ENCODE assay signal across 23 cellular contexts in the genomic region with DNA sequence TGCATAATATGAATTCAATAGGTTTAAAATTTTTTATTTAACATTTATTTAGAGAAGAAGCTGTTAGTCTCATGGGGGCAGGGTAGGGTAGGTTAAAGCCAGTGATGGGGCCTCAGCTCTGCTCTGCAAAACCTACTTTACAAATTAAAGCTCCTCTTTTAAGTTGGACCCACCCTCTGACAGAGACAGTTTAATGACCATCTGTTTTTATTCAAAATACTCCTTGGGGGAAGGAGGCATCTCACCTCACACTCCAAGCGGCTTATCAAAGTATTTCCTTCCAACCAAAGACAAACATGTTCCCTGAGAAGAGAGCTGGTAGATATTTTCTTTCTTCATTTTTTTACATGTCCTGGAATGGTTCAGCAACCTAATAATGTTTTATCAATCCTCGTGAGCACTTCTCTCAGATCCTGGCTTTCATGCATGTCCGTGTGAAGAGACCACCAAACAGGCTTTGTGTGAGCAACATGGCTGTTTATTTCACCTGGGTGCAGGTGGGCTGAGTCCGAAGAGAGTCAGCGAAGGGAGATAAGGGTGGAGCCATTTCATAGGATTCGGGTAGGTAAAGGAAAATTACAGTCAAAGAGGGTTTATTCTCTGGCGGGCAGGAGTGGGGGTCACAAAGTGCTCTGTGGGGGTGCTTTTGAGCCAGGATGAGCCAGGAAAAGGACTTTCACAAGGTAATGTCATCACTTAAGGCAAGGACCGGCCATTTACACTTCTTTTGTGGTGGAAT.
A peak's percentile ranks its signal among the peaks of the same experiment; 100 is the strongest.
DNase-seq lines count a peak whose midpoint lies in the region; ATAC-seq, FAIRE-seq and TF ChIP-seq lines count a peak whose summit lies in the region.
"Had no signal": no experiment of that assay in that cellular context is flagged by ENCODE, and none has a peak within 500 bp of the region (broad histone marks: within the 10 kb centered on the region; RNA-seq: fewer than 3 reads in every experiment).

No MANE protein-coding gene starts in this region.

- H3K4me1 Mint-ChIP-seq in endothelial cell (ENCODE audit: unreplicated experiment) = peaks cover 5% of the 10 kb centered on the region
- peaks cover 4% of the 10 kb centered on the region for H3K4me1 Mint-ChIP-seq in Caco-2 (ENCODE audit: low read depth, unreplicated experiment)
- H3K4me1 Mint-ChIP-seq: IgD-negative memory B cell had no signal

- H3K27me3 Mint-ChIP-seq in endothelial cell (ENCODE audit: unreplicated experiment) (peaks cover 3% of the 10 kb centered on the region), Caco-2 (ENCODE audit: insufficient read depth, unreplicated experiment) (no peaks in the 10 kb centered on the region)
- H3K27me3 Mint-ChIP-seq: CD4-positive, alpha-beta T cell; IgD-negative memory B cell had no signal

- peak; percentile 77 for DNase-seq in ELF-1 (ENCODE audit: low read depth, low spot score)
- no peak for DNase-seq in endothelial cell (ENCODE audit: low spot score)
- DNase-seq in iPS-NIHi11 (ENCODE audit: low spot score) = peak; percentile 14
- DNase-seq in stimulated activated naive CD4-positive, alpha-beta T cell (lab: John Stamatoyannopoulos, UW) = no peak
- no peak for DNase-seq in H54 (ENCODE audit: insufficient read length, low spot score)
- DNase-seq in Caco-2 = no peak
- DNase-seq: 8988T; BE2C; Calu3; CD4-positive, alpha-beta T cell; GOT3; Kasumi-1; MM.1S; NCI-H1105; NCI-H1694 treated with DMSO at 0.1 percent for 48 hours; NCI-H226; NCI-H69; PC-3; SJCRH30 had no signal

- H3K4me3 Mint-ChIP-seq in endothelial cell (ENCODE audit: unreplicated experiment) = no peak overlapping the region
- no peak overlapping the region for H3K4me3 Mint-ChIP-seq in Caco-2 (ENCODE audit: unreplicated experiment)
- H3K4me3 Mint-ChIP-seq: CD4-positive, alpha-beta T cell; IgD-negative memory B cell had no signal

- H3K36me3 ChIP-seq in HUES64 (ENCODE audit: insufficient read depth, low read length) (no peaks in the 10 kb centered on the region), Caco-2 (ENCODE audit: control insufficient read depth, insufficient read depth, low read length) (no peaks in the 10 kb centered on the region)
- H3K36me3 ChIP-seq: BE2C, SJCRH30 had no signal

- TF ChIP-seq POLR2A in H54 (IDR thresholded peaks at IDR 0.05; ENCODE audit: low read depth, low read length) = no peak

- no peak for TF ChIP-seq CTCF in endothelial cell (IDR thresholded peaks at IDR 0.05; ENCODE audit: unreplicated experiment)
- no peak for TF ChIP-seq CTCF in Caco-2 (IDR thresholded peaks at IDR 0.05; ENCODE audit: insufficient read depth in 1 of 2, low read depth in 1 of 2, low read length in 1 of 2, severe bottlenecking in 1 of 2, unreplicated experiment in 1 of 2)

- 4% methylated on average over 6 of the region's 8 CpGs for WGBS in HUES64

- H3K27ac Mint-ChIP-seq in endothelial cell (ENCODE audit: unreplicated experiment) (peak overlapping the region; percentile 45), Caco-2 (ENCODE audit: unreplicated experiment) (no peak overlapping the region)
- H3K27ac Mint-ChIP-seq: CD4-positive, alpha-beta T cell; IgD-negative memory B cell had no signal

- peak overlapping the region; percentile 75 for H3K9ac ChIP-seq in HUES64 (ENCODE audit: low read depth, low read length)

- no peak for ATAC-seq in activated CD4-positive, CD25-positive, alpha-beta regulatory T cell treated with anti-CD3 and anti-CD28 coated beads, Interleukin-2, amount 50 U/mL, for 24 hours
- ATAC-seq: PC-3 had no signal

- BruUV-seq in Caco-2 (replicated peaks; lab: Mats Ljungman, UMichigan) = no TSS peak

- CTCF ChIA-PET in Caco-2 (lab: Charles Lee) = no interaction called here

- H3K27me3 ChIP-seq in HUES64 (ENCODE audit: insufficient read depth, low read length) (no peaks in the 10 kb centered on the region), Caco-2 (replicated peaks; ENCODE audit: control insufficient read depth, insufficient read depth, low read length) (no peaks in the 10 kb centered on the region)
- H3K27me3 ChIP-seq: BE2C, SJCRH30 had no signal

- H3K27ac ChIP-seq in HUES64 (ENCODE audit: low read depth, low read length) = peak overlapping the region; percentile 97
- H3K27ac ChIP-seq: RWPE1, SJCRH30 had no signal

- POLR2A ChIA-PET in Caco-2 (lab: Charles Lee) = no interaction called here

- H3K4me1 ChIP-seq in HUES64 (ENCODE audit: insufficient read depth, low read length) = peaks cover 31% of the 10 kb centered on the region
- no peaks in the 10 kb centered on the region for H3K4me1 ChIP-seq in Caco-2
- H3K4me1 ChIP-seq: BE2C, SJCRH30 had no signal

- intact Hi-C loops in Caco-2 (cut with micrococcal nuclease; ENCODE audit: unreplicated experiment) = no loop called here

- H3K4me3 ChIP-seq in HUES64 (ENCODE audit: low read length) = peak overlapping the region; percentile 46
- no peak overlapping the region for H3K4me3 ChIP-seq in Caco-2 (ENCODE audit: low read depth, low read length)
- H3K4me3 ChIP-seq: SJCRH30 had no signal

- no peaks in the 10 kb centered on the region for H3K9me3 ChIP-seq in HUES64 (ENCODE audit: insufficient read depth, low read depth, low read length)
- no peaks in the 10 kb centered on the region for H3K9me3 ChIP-seq in Caco-2
- H3K9me3 ChIP-seq: BE2C, SJCRH30 had no signal

- no peak for FAIRE-seq in H54 (lab: Jason Lieb, UNC)

- H3K9me3 Mint-ChIP-seq in endothelial cell (ENCODE audit: unreplicated experiment) = peaks cover 7% of the 10 kb centered on the region
- H3K9me3 Mint-ChIP-seq in Caco-2 (ENCODE audit: unreplicated experiment) = peaks cover 8% of the 10 kb centered on the region
- H3K9me3 Mint-ChIP-seq: CD4-positive, alpha-beta T cell had no signal

- H3K36me3 Mint-ChIP-seq in endothelial cell (ENCODE audit: low read depth, unreplicated experiment) (peaks cover 5% of the 10 kb centered on the region), Caco-2 (ENCODE audit: insufficient read depth, unreplicated experiment) (no peaks in the 10 kb centered on the region)
- H3K36me3 Mint-ChIP-seq: IgD-negative memory B cell had no signal

Comparison
In these comparisons a context has a peak if more than half of its experiments do, and no peak if none do; other contexts are left out.
1. DNase-seq: peak in ELF-1 (single experiment) and iPS-NIHi11 (single experiment); none in endothelial cell (single experiment), stimulated activated naive CD4-positive, alpha-beta T cell (0 of 6), H54 (single experiment) and Caco-2 (0 of 2).